16 cellular contexts compared by ENCODE assay signal in genomic region chr4:16642897-16643296, GRCh38.
A peak's percentile ranks its signal among the peaks of the same experiment; 100 is the strongest.
DNase-seq lines count a peak whose midpoint lies in the region; ATAC-seq and TF ChIP-seq lines count a peak whose summit lies in the region.
"Had no signal": no experiment of that assay in that cellular context is flagged by ENCODE, and none has a peak within 500 bp of the region (broad histone marks: within the 10 kb centered on the region; RNA-seq: fewer than 3 reads in every experiment).

No MANE protein-coding gene starts in this region.

- no peak overlapping the region for H3K27ac Mint-ChIP-seq in activated naive CD8-positive, alpha-beta T cell treated with anti-CD3 and anti-CD28 coated beads for 36 hours
- H3K27ac Mint-ChIP-seq: activated naive CD4-positive, alpha-beta T cell treated with anti-CD3 and anti-CD28 coated beads for 36 hours; H9; naive B cell had no signal

- H3K27me3 ChIP-seq in Panc1 (ENCODE audit: control insufficient read depth, insufficient read depth, low read length) = no peaks in the 10 kb centered on the region

- H3K27me3 Mint-ChIP-seq in activated naive CD8-positive, alpha-beta T cell treated with anti-CD3 and anti-CD28 coated beads for 36 hours = no peaks in the 10 kb centered on the region

- POLR2A ChIA-PET in Panc1 (lab: Charles Lee) = no interaction called here

- H3K4me1 Mint-ChIP-seq in activated naive CD8-positive, alpha-beta T cell treated with anti-CD3 and anti-CD28 coated beads for 36 hours = no peaks in the 10 kb centered on the region
- H3K4me1 Mint-ChIP-seq: naive B cell had no signal

- BruUV-seq in Panc1 (replicated peaks; lab: Mats Ljungman, UMichigan) = no TSS peak

- H3K4me1 ChIP-seq in Panc1 (ENCODE audit: control insufficient read depth, insufficient read depth, low read length) = no peaks in the 10 kb centered on the region

- no peak for ATAC-seq in Panc1

- no peak overlapping the region for H3K4me3 Mint-ChIP-seq in activated naive CD8-positive, alpha-beta T cell treated with anti-CD3 and anti-CD28 coated beads for 36 hours
- H3K4me3 Mint-ChIP-seq: activated naive CD4-positive, alpha-beta T cell treated with anti-CD3 and anti-CD28 coated beads for 36 hours; brain; H9; naive B cell had no signal

- CTCF ChIA-PET in Panc1 (lab: Charles Lee) = no interaction called here

- no peaks in the 10 kb centered on the region for H3K9me3 Mint-ChIP-seq in activated naive CD8-positive, alpha-beta T cell treated with anti-CD3 and anti-CD28 coated beads for 36 hours
- H3K9me3 Mint-ChIP-seq: activated naive CD4-positive, alpha-beta T cell treated with anti-CD3 and anti-CD28 coated beads for 36 hours; H9 had no signal

- H3K36me3 ChIP-seq in Panc1 (ENCODE audit: control insufficient read depth, insufficient read depth, low read length) = no peaks in the 10 kb centered on the region

- peak; percentile 17 for TF ChIP-seq CTCF in AG09309 (IDR thresholded peaks at IDR 0.05; ENCODE audit: control insufficient read depth, insufficient read depth, low read depth, low read length, missing control alignments)
- TF ChIP-seq CTCF in Panc1 (IDR thresholded peaks at IDR 0.05) = peak; percentile 54
- TF ChIP-seq CTCF in fibroblast of pulmonary artery (IDR thresholded peaks at IDR 0.05; ENCODE audit: low read length, missing control alignments) = peak; percentile 5

- DNase-seq in AG09309 (ENCODE audit: low read depth) (no peak), H4 (ENCODE audit: low spot score) (peak; percentile 29), Panc1 (ENCODE audit: low read depth, low spot score) (no peak), fibroblast of pulmonary artery (ENCODE audit: low read depth) (no peak), posterior cingulate gyrus (no peak), DMS 273 treated with DMSO at 0.1 percent for 48 hours (lab: John Stamatoyannopoulos, UW) (no peak), GM19240 (ENCODE audit: insufficient read length, low spot score) (no peak)
- DNase-seq in activated naive CD8-positive, alpha-beta T cell treated with anti-CD3 and anti-CD28 coated beads for 36 hours = no peak
- DNase-seq: activated naive CD4-positive, alpha-beta T cell treated with anti-CD3 and anti-CD28 coated beads for 36 hours; effector memory CD4-positive, alpha-beta T cell; H9; naive B cell; NCI-H1048; SIG-M5; stimulated activated CD4-positive, alpha-beta T cell treated with anti-CD3 and anti-CD28 coated beads, Interleukin-2, amount 100 ng/mL, for 24 hours had no signal

- H3K4me3 ChIP-seq in AG09309 (ENCODE audit: control insufficient read depth, low read depth, low read length) (no peak overlapping the region), Panc1 (ENCODE audit: low read depth in 2 of 2, low read length in 2 of 2) (no peak overlapping the region), fibroblast of pulmonary artery (replicated peaks; ENCODE audit: low read depth, low read length) (no peak overlapping the region)

- in situ Hi-C loops in Panc1 (cut with HindIII; ENCODE audit: low pct_unique_long_range_greater_than_20kb, low sequenced_read_pairs) = no loop called here

- intact Hi-C loops in Panc1 (cut with micrococcal nuclease; ENCODE audit: unreplicated experiment) = loop anchor here (5.0 kb wide), 1 partner anchor 684 kb away; no protein-coding TSS in a partner anchor
- intact Hi-C loops in posterior cingulate gyrus (cut with DNase I) = loop anchor here (10.0 kb wide), 1 partner anchor 832 kb away; no protein-coding TSS in a partner anchor

- H3K9me3 ChIP-seq in Panc1 (ENCODE audit: control insufficient read depth, insufficient read depth, low read depth, low read length) = no peaks in the 10 kb centered on the region

- no peaks in the 10 kb centered on the region for H3K36me3 Mint-ChIP-seq in activated naive CD8-positive, alpha-beta T cell treated with anti-CD3 and anti-CD28 coated beads for 36 hours
- H3K36me3 Mint-ChIP-seq: brain, naive B cell had no signal

- no peak overlapping the region for H3K27ac ChIP-seq in Panc1 (ENCODE audit: low read length)
